ENCODE assay signal across 18 cellular contexts in genomic region chr1:17713993-17714392, GRCh38. TPM values are rescaled to one million over a fixed set of nuclear protein-coding genes. Genes with fewer than 3 reads are reported as not detected.
DNase-seq lines count a peak whose midpoint lies in the region; ATAC-seq, FAIRE-seq and TF ChIP-seq lines count a peak whose summit lies in the region.
"Had no signal": no experiment of that assay in that cellular context is flagged by ENCODE, and none has a peak within 500 bp of the region (broad histone marks: within the 10 kb centered on the region; RNA-seq: fewer than 3 reads in every experiment).

No MANE protein-coding gene starts in this region.

- peak in 1 of 2 experiments; percentile 16; a peak in 1 of 4 replicates for TF ChIP-seq EP300 in SK-N-SH (IDR thresholded peaks at IDR 0.05; ENCODE audit: borderline replicate concordance in 1 of 2, low read depth in 1 of 2, low read length in 1 of 2)
- TF ChIP-seq EP300 in H1 (IDR thresholded peaks at IDR 0.05; ENCODE audit: borderline replicate concordance in 1 of 2, low read depth in 2 of 2, low read length in 2 of 2): no peak

- H3K27me3 ChIP-seq in SK-N-SH (ENCODE audit: insufficient read depth) (no peaks in the 10 kb centered on the region), H1 (replicated peaks in 1 of 4; ENCODE audit: control insufficient read depth in 3 of 4, extremely low read depth in 1 of 4, insufficient read depth in 3 of 4, low read length in 3 of 4) (no peaks in the 10 kb centered on the region)

- WGBS in SK-N-SH (ENCODE audit: low lambda C conversion rate): 13% methylated on average over 2 of the region's 5 CpGs
- 88% methylated on average over 5 of the region's 5 CpGs; no CpG with 5 or more reads in 1 of the 2 experiments for WGBS in H1 (ENCODE audit: extremely low coverage in 1 of 2, insufficient coverage in 1 of 2, insufficient read length in 1 of 2, insufficient replicate concordance in 2 of 2, low coverage in 1 of 2, low lambda C conversion rate in 2 of 2, missing lambda C conversion rate in 1 of 2), 2 experiments

- CTCF ChIA-PET in SK-N-SH (lab: Yijun Ruan, JAX): interaction anchor here (1.0 to 1.6 kb wide), 5 partner anchors 9 to 60 kb away, joined by 3 to 7 read pairs (median 4); no protein-coding TSS in a partner anchor
- CTCF ChIA-PET in H1 (lab: Charles Lee; ENCODE audit: partially characterized antibody): interaction anchor here (0.7 to 3.3 kb wide), 8 partner anchors 9 to 162 kb away, joined by 3 to 17 read pairs (median 6); no protein-coding TSS in a partner anchor

- no peaks in the 10 kb centered on the region for H3K79me2 ChIP-seq in SK-N-SH (ENCODE audit: insufficient read depth)
- no peaks in the 10 kb centered on the region for H3K79me2 ChIP-seq in H1 (ENCODE audit: control insufficient read depth in 1 of 2, insufficient read depth in 2 of 2, low read length in 2 of 2)

- 0 out of 2 replicates have a peak overlapping the region, but pooled peaks have one; percentile 14 for H4K8ac ChIP-seq in H1 (ENCODE audit: extremely low read depth, insufficient read depth, low read length)

- no peak overlapping the region for H2BK15ac ChIP-seq in H1 (ENCODE audit: low read length)

- H3K18ac ChIP-seq in H1 (ENCODE audit: extremely low read depth, low read length): no peak overlapping the region

- no peaks in the 10 kb centered on the region for H3K23me2 ChIP-seq in H1 (ENCODE audit: low read depth, low read length)

- H3K4me3 ChIP-seq in SK-N-SH (ENCODE audit: low read depth in 2 of 2, low read length in 1 of 2): no peak overlapping the region
- no peak overlapping the region for H3K4me3 ChIP-seq in H1 (ENCODE audit: extremely low read depth in 1 of 4, insufficient read depth in 2 of 4, low read depth in 3 of 4, low read length in 4 of 4)

- no peaks in the 10 kb centered on the region for H3K79me1 ChIP-seq in H1 (ENCODE audit: low read depth, low read length)

- H3K9ac ChIP-seq in SK-N-SH (no peak overlapping the region), H1 (replicated peaks in 1 of 4; ENCODE audit: extremely low read depth in 1 of 4, low read depth in 3 of 4, low read length in 3 of 4) (no peak overlapping the region)

- H3K4me1 ChIP-seq in SK-N-SH (ENCODE audit: control insufficient read depth in 1 of 2, insufficient read depth in 2 of 2, low read depth in 1 of 2, low read length in 1 of 2) (peaks cover 0 to 14% of the 10 kb centered on the region in 2 experiments; a peak in 1 of 4 replicates), H1 (replicated peaks in 1 of 4; ENCODE audit: control insufficient read depth in 3 of 4, insufficient read depth in 4 of 4, low read length in 3 of 4) (no peaks in the 10 kb centered on the region; a peak in 1 of 7 replicates)

- no peak overlapping the region for H3K14ac ChIP-seq in H1 (ENCODE audit: insufficient read length)

- no peak for TF ChIP-seq POLR2A in H1 (IDR thresholded peaks at IDR 0.05; ENCODE audit: control extremely low read depth in 1 of 2, low read depth in 2 of 2, low read length in 2 of 2)

- no peaks in the 10 kb centered on the region for H3K9me2 ChIP-seq in SK-N-SH

- H4K20me1 ChIP-seq in SK-N-SH (ENCODE audit: insufficient read depth): no peaks in the 10 kb centered on the region
- no peaks in the 10 kb centered on the region for H4K20me1 ChIP-seq in H1 (replicated peaks in 1 of 2; ENCODE audit: control insufficient read depth in 1 of 2, insufficient read depth in 2 of 2, low read length in 2 of 2)

- no peak overlapping the region for H3K4ac ChIP-seq in H1 (replicated peaks; ENCODE audit: insufficient read length, low read depth, low read length)

- H3K9me3 ChIP-seq in SK-N-SH (no peaks in the 10 kb centered on the region), H1 (ENCODE audit: insufficient read depth in 2 of 2, low read depth in 1 of 2, low read length in 1 of 2) (peaks cover 4 to 17% of the 10 kb centered on the region in 2 experiments; a peak in 3 of 4 replicates)

- no peak overlapping the region for H2BK20ac ChIP-seq in H1 (ENCODE audit: low read length)

- peaks cover 17 to 67% of the 10 kb centered on the region in 2 donors for H3K27me3 Mint-ChIP-seq in effector memory CD8-positive, alpha-beta T cell

- no peak overlapping the region for H2AFZ ChIP-seq in SK-N-SH (ENCODE audit: low read depth)
- H2AFZ ChIP-seq in H1 (ENCODE audit: low read length): no peak overlapping the region

- TF ChIP-seq CTCF in SK-N-SH (IDR thresholded peaks at IDR 0.05) (no peak), H1 (IDR thresholded peaks at IDR 0.05; ENCODE audit: control extremely low read depth in 1 of 3, insufficient read depth in 1 of 3, low read depth in 1 of 3, low read length in 3 of 3) (no peak)

- H4K91ac ChIP-seq in H1 (replicated peaks; ENCODE audit: insufficient read length, low read length): peak overlapping the region; percentile 19

- no peaks in the 10 kb centered on the region for H3K36me3 ChIP-seq in SK-N-SH (replicated peaks in 1 of 2; ENCODE audit: control insufficient read depth in 1 of 2, insufficient read depth in 2 of 2, low read length in 1 of 2)
- no peaks in the 10 kb centered on the region for H3K36me3 ChIP-seq in H1 (ENCODE audit: control insufficient read depth in 2 of 4, insufficient read depth in 4 of 4, low read length in 3 of 4)

- no peak overlapping the region for H2AK5ac ChIP-seq in H1 (ENCODE audit: low read depth, low read length)

- ATAC-seq in SK-N-SH treated with all-trans-retinoic acid at 6 μM for 48 hours: no peak
- ATAC-seq in effector memory CD8-positive, alpha-beta T cell (replicated peaks): no peak

- H3F3A ChIP-seq in SK-N-SH (replicated peaks; ENCODE audit: insufficient read depth): no peaks in the 10 kb centered on the region

- H3K4me3 Mint-ChIP-seq in effector memory CD8-positive, alpha-beta T cell: no peak overlapping the region
- H3K4me3 Mint-ChIP-seq: CD4-positive, alpha-beta memory T cell had no signal

- H3K4me2 ChIP-seq in SK-N-SH (no peak overlapping the region), H1 (ENCODE audit: insufficient read depth in 1 of 2, low read depth in 2 of 2, low read length in 2 of 2) (no peak overlapping the region)

- no peak for TF ChIP-seq RAD21 in SK-N-SH (IDR thresholded peaks at IDR 0.05; ENCODE audit: low read length)
- no peak for TF ChIP-seq RAD21 in H1 (IDR thresholded peaks at IDR 0.05 in 1 of 2, conservative IDR thresholded peaks at IDR 0.05 in 1 of 2; ENCODE audit: low read depth in 2 of 2, low read length in 2 of 2)

- H3K9me3 Mint-ChIP-seq in effector memory CD8-positive, alpha-beta T cell: no peaks in the 10 kb centered on the region

- no peaks in the 10 kb centered on the region for H3K4me1 Mint-ChIP-seq in effector memory CD8-positive, alpha-beta T cell (ENCODE audit: low read depth in 2 of 2)
- H3K4me1 Mint-ChIP-seq: CD4-positive, alpha-beta memory T cell had no signal

- H3K36me3 Mint-ChIP-seq in effector memory CD8-positive, alpha-beta T cell (ENCODE audit: insufficient read depth): no peaks in the 10 kb centered on the region
- H3K36me3 Mint-ChIP-seq: CD4-positive, alpha-beta memory T cell had no signal

- H3K23ac ChIP-seq in H1 (ENCODE audit: insufficient read length): no peak overlapping the region

- H4K5ac ChIP-seq in H1 (ENCODE audit: insufficient read length, low read depth, low read length): no peak overlapping the region

- FAIRE-seq in H1 (lab: Jason Lieb, UNC): no peak
- FAIRE-seq: GM12891, GM18507 had no signal

- H2BK120ac ChIP-seq in H1 (replicated peaks; ENCODE audit: low read depth, low read length): no peak overlapping the region

- POLR2A ChIA-PET in SK-N-SH (lab: Yijun Ruan, JAX) (no interaction called here), H1 (lab: Charles Lee; ENCODE audit: partially characterized antibody) (no interaction called here)

- peak; percentile 50 for DNase-seq in SK-N-SH
- no peak for DNase-seq in H1 (ENCODE audit: low read depth in 1 of 2, low spot score in 2 of 2)
- peak; percentile 40 for DNase-seq in left kidney (ENCODE audit: low read depth, low spot score)
- DNase-seq in effector memory CD8-positive, alpha-beta T cell: no peak
- no peak for DNase-seq in NCI-H2081 (lab: John Stamatoyannopoulos, UW)
- DNase-seq: C1 segment of cervical spinal cord; Calu3; CD4-positive, alpha-beta memory T cell; COR-L47; DMS53; GF-D8; GOT3; H7; HCEC 1CT had no signal

- no peak overlapping the region for H3K27ac Mint-ChIP-seq in effector memory CD8-positive, alpha-beta T cell
- H3K27ac Mint-ChIP-seq: CD4-positive, alpha-beta memory T cell had no signal

- no peak overlapping the region for H3K56ac ChIP-seq in H1 (replicated peaks; ENCODE audit: insufficient read length, low read depth, low read length)

- H3K27ac ChIP-seq in SK-N-SH (ENCODE audit: low read depth in 2 of 2, low read length in 1 of 2) (no peak overlapping the region), H1 (ENCODE audit: low read depth, low read length) (no peak overlapping the region)

- H2BK12ac ChIP-seq in H1 (ENCODE audit: low read depth, low read length): no peak overlapping the region

- H2BK5ac ChIP-seq in H1 (ENCODE audit: low read depth, low read length): no peak overlapping the region

TF ChIP-seq in SK-N-SH treated with all-trans-retinoic acid at 6 μM for 48 hours, 23 proteins besides CTCF, POLR2A, EP300 and RAD21:
- no peak for TF ChIP-seq PPARA (CRISPR knock-in tag; IDR thresholded peaks at IDR 0.05; ENCODE audit: borderline replicate concordance)
- TF ChIP-seq ARNTL (CRISPR knock-in tag; IDR thresholded peaks at IDR 0.05; ENCODE audit: borderline replicate concordance, low read depth): no peak
- no peak for TF ChIP-seq ZNF565 (CRISPR knock-in tag; conservative IDR thresholded peaks at IDR 0.05; ENCODE audit: low read depth)

TF ChIP-seq in H1, 55 proteins besides CTCF, POLR2A, EP300 and RAD21 (continues in another document):
- TF ChIP-seq BACH1 (IDR thresholded peaks at IDR 0.05; ENCODE audit: low read length): no peak
- TF ChIP-seq ASH2L (IDR thresholded peaks at IDR 0.05; ENCODE audit: low read length): no peak
- no peak for TF ChIP-seq CTBP2 (IDR thresholded peaks at IDR 0.05; ENCODE audit: borderline replicate concordance, insufficient read depth, insufficient read length, low read length)
- no peak for TF ChIP-seq EGR1 (IDR thresholded peaks at IDR 0.05; ENCODE audit: borderline replicate concordance, low read depth, low read length)
- TF ChIP-seq KDM4A (IDR thresholded peaks at IDR 0.05; ENCODE audit: low read depth, low read length, severe bottlenecking): no peak
- TF ChIP-seq FOSL1 (IDR thresholded peaks at IDR 0.05; ENCODE audit: insufficient read depth, low read depth, low read length): no peak

RNA-seq across cellular contexts. Expression of gene ACTL8, which starts 41.1 kb away (rescaled TPM):
- polyA plus RNA-seq in SK-N-SH (2012; rRNA removed): 0.05 TPM in 1 of 2 replicates, not detected in the other
- 0.06 and 0.12 TPM in 2 replicates for polyA plus RNA-seq in SK-N-SH (2012; cell fraction: cytosol; rRNA removed)
- polyA plus RNA-seq in SK-N-SH (2012; cell fraction: nucleus; rRNA removed): 0.04 and 0.08 TPM in 2 replicates
- 0.47 and 1.1 TPM in 2 replicates for total RNA-seq in H1 (2021; fragmentation: NEBNext Ultra II Directional; extraction: Animal tissue kit (Norgen Biotek cat#: 25700))
- 0.33 and 0.63 TPM in 2 replicates for polyA plus RNA-seq in H1 (2011; rRNA removed)
- polyA plus RNA-seq in H1 (2011; cell fraction: cytosol; rRNA removed): 0.49 TPM
- polyA plus RNA-seq in H1 (2011; cell fraction: nucleus; rRNA removed): 0.23 TPM
- 0.70 to 0.90 TPM (median 0.74 TPM) in 4 replicates for polyA plus RNA-seq in H1 (2012, experiment 1 of 2)
- 1.9 TPM for polyA plus RNA-seq in H1 (2012, experiment 2 of 2)
- 0.16 TPM for polyA plus RNA-seq in H1 (2013, experiment 1 of 2)
- polyA plus RNA-seq in H1 (2013, experiment 2 of 2): 0.22 TPM
- 0.51 and 0.60 TPM in 2 replicates for polyA minus RNA-seq in H1 (2011; rRNA and poly(A)+ RNA removed)
- polyA minus RNA-seq in H1 (2011; cell fraction: cytosol; rRNA and poly(A)+ RNA removed): not detected
- polyA minus RNA-seq in H1 (2011; cell fraction: nucleus; rRNA and poly(A)+ RNA removed): 0.70 TPM
- total RNA-seq: A172; Calu3; CD4-positive, alpha-beta memory T cell had no signal
- polyA plus RNA-seq: CD4-positive, alpha-beta memory T cell had no signal

Comparison
In these comparisons a context has a peak if more than half of its experiments do, and no peak if none do; other contexts are left out.
1. DNase-seq: peak in SK-N-SH (single experiment) and left kidney (single experiment); none in H1 (0 of 2), effector memory CD8-positive, alpha-beta T cell (0 of 3) and NCI-H2081 (0 of 2).